20 cellular contexts compared by ENCODE assay signal in the genomic region with DNA sequence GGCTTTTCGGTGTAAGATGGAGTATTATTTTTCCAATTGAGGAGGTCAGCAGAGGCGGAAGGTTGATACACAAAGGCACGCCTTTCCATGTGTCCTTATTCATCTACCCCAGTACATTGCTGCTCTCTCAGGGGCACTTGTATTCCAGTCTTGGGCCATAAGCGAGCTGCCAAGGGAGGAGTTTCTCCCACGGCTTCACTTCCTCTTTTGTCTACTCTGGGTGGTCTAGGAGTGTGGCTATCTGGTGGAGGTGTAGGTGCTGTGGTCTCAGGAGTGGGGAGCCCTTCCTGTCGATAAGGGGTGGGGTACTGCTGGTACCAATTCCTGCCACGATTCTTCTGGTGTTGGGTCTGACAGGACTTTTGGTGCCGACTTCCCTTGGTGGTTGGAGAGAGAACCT.
"Had no signal": no experiment of that assay in that cellular context is flagged by ENCODE, and none has a peak within 500 bp of the region (broad histone marks: within the 10 kb centered on the region; RNA-seq: fewer than 3 reads in every experiment).

No MANE protein-coding gene starts in this region.

- DNase-seq: dorsolateral prefrontal cortex; effector CD4-positive, alpha-beta T cell; left ventricle myocardium superior; lower lobe of right lung; naive thymus-derived CD8-positive, alpha-beta T cell; nephron progenitor cell; nucleus accumbens; stimulated activated CD4-positive, alpha-beta T cell treated with anti-CD3 and anti-CD28 coated beads, Interleukin-12 subunit alpha, Interleukin-12 subunit beta, amount 100 ng/mL, for 4 hours; stimulated activated CD4-positive, alpha-beta T cell treated with anti-CD3 and anti-CD28 coated beads, Interleukin-2, amount 100 ng/mL, for 24 hours; stimulated activated CD4-positive, alpha-beta T cell treated with anti-CD3 and anti-CD28 coated beads, Interleukin-4, amount 100 ng/mL, for 24 hours; stimulated activated naive CD4-positive, alpha-beta T cell treated with Interleukin-2 at 50 U/mL for 16 hours; stomach; thyroid gland; trophoblast cell had no signal

- H3K4me3 ChIP-seq: dorsolateral prefrontal cortex, lower lobe of right lung, prostate gland, right atrium auricular region, smooth muscle cell, stomach, thyroid gland, vagina had no signal

- ATAC-seq: left ventricle myocardium superior; lower lobe of right lung; naive thymus-derived CD8-positive, alpha-beta T cell; sciatic nerve; stimulated activated effector memory CD8-positive, alpha-beta T cell treated with anti-CD3 and anti-CD28 coated beads, Interleukin-12 subunit alpha, Interleukin-12 subunit beta, amount 100 ng/mL, for 72 hours had no signal
